Comparison of ENCODE assay signal across 9 cellular contexts in genomic region chr12:110102255-110102654, GRCh38. TPM values are rescaled to one million over a fixed set of nuclear protein-coding genes. Genes with fewer than 3 reads are reported as not detected.
DNase-seq lines count a peak whose midpoint lies in the region; ATAC-seq and TF ChIP-seq lines count a peak whose summit lies in the region.
"Had no signal": no experiment of that assay in that cellular context is flagged by ENCODE, and none has a peak within 500 bp of the region (broad histone marks: within the 10 kb centered on the region; RNA-seq: fewer than 3 reads in every experiment).

No MANE protein-coding gene starts in this region.

- H3K9me3 Mint-ChIP-seq in chondrocyte (ENCODE audit: low read depth), result no peaks in the 10 kb centered on the region
- no peaks in the 10 kb centered on the region for H3K9me3 Mint-ChIP-seq in mesothelial cell of epicardium
- H3K9me3 Mint-ChIP-seq: CD8-positive, alpha-beta memory T cell had no signal

- H3K4me3 ChIP-seq in SK-N-MC, result no peak overlapping the region

- H3K36me3 Mint-ChIP-seq in chondrocyte (ENCODE audit: low read depth) (no peaks in the 10 kb centered on the region), mesothelial cell of epicardium (no peaks in the 10 kb centered on the region)
- H3K36me3 Mint-ChIP-seq: CD8-positive, alpha-beta memory T cell had no signal

- no peaks in the 10 kb centered on the region for H3K27me3 Mint-ChIP-seq in chondrocyte (ENCODE audit: low read depth)
- H3K27me3 Mint-ChIP-seq in mesothelial cell of epicardium (ENCODE audit: low read depth), result no peaks in the 10 kb centered on the region

- no peak overlapping the region for H3K27ac ChIP-seq in SK-N-MC

- no peak overlapping the region for H3K27ac Mint-ChIP-seq in chondrocyte (ENCODE audit: unreplicated experiment)
- H3K27ac Mint-ChIP-seq in mesothelial cell of epicardium, result no peak overlapping the region

- H3K9ac ChIP-seq in SK-N-MC (ENCODE audit: insufficient read length), result no peak overlapping the region

- TF ChIP-seq CTCF in chondrocyte (IDR thresholded peaks at IDR 0.05) (peak; percentile 72), mesothelial cell of epicardium (IDR thresholded peaks at IDR 0.05; ENCODE audit: unreplicated experiment) (peak; percentile 34)

- no peaks in the 10 kb centered on the region for H3K36me3 ChIP-seq in SK-N-MC (ENCODE audit: insufficient read depth, low read length)

- no peak for ATAC-seq in GM21825 (IDR thresholded peaks at IDR 0.05; ENCODE audit: unreplicated experiment)

- H3K4me1 Mint-ChIP-seq in chondrocyte (ENCODE audit: low read depth) (peaks cover 21% of the 10 kb centered on the region), mesothelial cell of epicardium (peaks cover 14% of the 10 kb centered on the region)

- H3K4me3 Mint-ChIP-seq in chondrocyte (ENCODE audit: unreplicated experiment) (no peak overlapping the region), mesothelial cell of epicardium (no peak overlapping the region)
- H3K4me3 Mint-ChIP-seq: CD8-positive, alpha-beta memory T cell had no signal

- DNase-seq in NCI-H2081 (lab: John Stamatoyannopoulos, UW) (peak; percentile 47 to 80), NCI-H2081 treated with DMSO at 0.1 percent for 48 hours (lab: John Stamatoyannopoulos, UW) (no peak), LHCN-M2 (ENCODE audit: low read depth) (peak; percentile 86), SK-N-MC (ENCODE audit: low read depth, low spot score) (peak; percentile 67), chondrocyte (ENCODE audit: low spot score) (no peak), mesothelial cell of epicardium (ENCODE audit: low spot score in 2 of 2, unreplicated experiment in 2 of 2) (no peak), superior temporal gyrus (ENCODE audit: extremely low spot score) (no peak)

- H3K9me3 ChIP-seq in SK-N-MC (ENCODE audit: low read depth, low read length), result no peaks in the 10 kb centered on the region

RNA-seq across cellular contexts. Expression of gene IFT81, which starts 21.9 kb away (rescaled TPM):
- 15.5 and 16.9 TPM in 2 replicates for total RNA-seq in LHCN-M2 (2014; rRNA removed)
- 4.1 TPM for polyA plus RNA-seq in LHCN-M2 (2012)
- total RNA-seq in chondrocyte, result 8.6 to 10.9 TPM (median 8.9 TPM) in 3 replicates
- total RNA-seq in mesothelial cell of epicardium, result 24.4 to 25.5 TPM (median 24.7 TPM) in 3 replicates

RNA-seq across cellular contexts. Expression of gene C12orf76, which starts 53.9 kb away (rescaled TPM):
- total RNA-seq in LHCN-M2 (2014; rRNA removed) (7.7 and 9.0 TPM in 2 replicates), chondrocyte (7.2 to 9.9 TPM (median 8.2 TPM) in 3 replicates), mesothelial cell of epicardium (21.7 to 22.2 TPM (median 21.8 TPM) in 3 replicates)
- polyA plus RNA-seq in LHCN-M2 (2012), result 4.5 TPM

Comparison
In these comparisons a context has a peak if more than half of its experiments do, and no peak if none do; other contexts are left out.
1. DNase-seq: peak in NCI-H2081 (2 of 2), LHCN-M2 (single experiment) and SK-N-MC (single experiment); none in NCI-H2081 treated with DMSO at 0.1 percent for 48 hours (single experiment), chondrocyte (single experiment), mesothelial cell of epicardium (0 of 2) and superior temporal gyrus (single experiment).